24 cellular contexts compared by ENCODE assay signal in genomic region chr12:131699434-131699833, GRCh38. TPM values are rescaled to one million over a fixed set of nuclear protein-coding genes. Genes with fewer than 3 reads are reported as not detected.
DNase-seq lines count a peak whose midpoint lies in the region; ATAC-seq and TF ChIP-seq lines count a peak whose summit lies in the region.
"Had no signal": no experiment of that assay in that cellular context is flagged by ENCODE, and none has a peak within 500 bp of the region (broad histone marks: within the 10 kb centered on the region; RNA-seq: fewer than 3 reads in every experiment).

No MANE protein-coding gene starts in this region.

- intact Hi-C loops in uterus (cut with DNase I; ENCODE audit: low total_unique reads), result no loop called here

- no peak overlapping the region for H3K14ac ChIP-seq in mesenchymal stem cell (ENCODE audit: low read length in 2 of 2)

- TF ChIP-seq CTCF in AG09309 (IDR thresholded peaks at IDR 0.05; ENCODE audit: control insufficient read depth, insufficient read depth, low read depth, low read length, missing control alignments) (no peak), choroid plexus epithelial cell (conservative IDR thresholded peaks at IDR 0.05; ENCODE audit: low read depth, low read length) (no peak), uterus (IDR thresholded peaks at IDR 0.05) (no peak)

- no peak overlapping the region for H3K4ac ChIP-seq in mesenchymal stem cell (ENCODE audit: low read depth in 1 of 2, low read length in 2 of 2)

- H3K4me1 ChIP-seq in mesenchymal stem cell (ENCODE audit: control insufficient read depth, insufficient read depth, low read depth, low read length), result no peaks in the 10 kb centered on the region
- no peaks in the 10 kb centered on the region for H3K4me1 ChIP-seq in uterus

- ATAC-seq in HG03342 (IDR thresholded peaks at IDR 0.05; ENCODE audit: unreplicated experiment) (no peak), GM18909 (IDR thresholded peaks at IDR 0.05; ENCODE audit: poor library complexity, unreplicated experiment) (no peak)
- ATAC-seq: activated CD8-positive, alpha-beta T cell treated with anti-CD3 and anti-CD28 coated beads for 36 hours; left ventricle myocardium superior; stimulated activated naive CD8-positive, alpha-beta T cell treated with anti-CD3 and anti-CD28 coated beads, Interleukin-15, amount 100 ng/mL, for 72 hours had no signal

- no peaks in the 10 kb centered on the region for H3K79me1 ChIP-seq in mesenchymal stem cell (replicated peaks; ENCODE audit: low read length, poor library complexity, severe bottlenecking)

- no peak overlapping the region for H2BK15ac ChIP-seq in mesenchymal stem cell (ENCODE audit: low read depth, poor library complexity, severe bottlenecking)

- H4K8ac ChIP-seq in mesenchymal stem cell (ENCODE audit: low read length), result no peak overlapping the region

- peaks cover 11% of the 10 kb centered on the region for H3K9me3 ChIP-seq in mesenchymal stem cell (ENCODE audit: control insufficient read depth, low read length)
- peaks cover 0 to 6% of the 10 kb centered on the region in 2 donors for H3K9me3 ChIP-seq in uterus

- no peak for TF ChIP-seq POLR2A in uterus (IDR thresholded peaks at IDR 0.05)

- H3K36me3 ChIP-seq in mesenchymal stem cell (ENCODE audit: control insufficient read depth in 1 of 2, insufficient read depth in 2 of 2, low read depth in 1 of 2, low read length in 2 of 2), result no peaks in the 10 kb centered on the region
- H3K36me3 ChIP-seq in uterus, result no peaks in the 10 kb centered on the region
- H3K36me3 ChIP-seq: MG63, thoracic aorta had no signal

- no peak overlapping the region for H4K91ac ChIP-seq in mesenchymal stem cell (ENCODE audit: low read length)

- H3K23ac ChIP-seq in mesenchymal stem cell (ENCODE audit: low read length in 2 of 2), result no peak overlapping the region

- H2BK12ac ChIP-seq in mesenchymal stem cell (ENCODE audit: low read length in 2 of 2), result no peak overlapping the region

- no peak overlapping the region for H2AFZ ChIP-seq in mesenchymal stem cell (ENCODE audit: low read depth, low read length)

- DNase-seq in AG09309 (ENCODE audit: low read depth), result peak; percentile 4
- peak; percentile 26 for DNase-seq in HT1080 (ENCODE audit: low read depth)
- peak; percentile 3 for DNase-seq in choroid plexus epithelial cell (ENCODE audit: low read depth)
- no peak for DNase-seq in mesenchymal stem cell
- no peak for DNase-seq in stimulated activated CD8-positive, alpha-beta memory T cell treated with anti-CD3 and anti-CD28 coated beads, Interleukin-4, amount 100 ng/mL, for 48 hours
- no peak for DNase-seq in uterus
- DNase-seq: activated CD8-positive, alpha-beta memory T cell treated with anti-CD3 and anti-CD28 coated beads, Interleukin-2, amount 50 U/mL, for 48 hours; activated CD8-positive, alpha-beta T cell treated with anti-CD3 and anti-CD28 coated beads for 36 hours; amniotic stem cell; CD8-positive, alpha-beta memory T cell; dorsolateral prefrontal cortex; KBM-7; kidney; left ventricle myocardium superior; MG63; NCI-H1105; NCI-H187; NCI-H524 treated with DMSO at 0.1 percent for 48 hours; SHP77 treated with DMSO at 0.1 percent for 48 hours; stimulated activated CD4-positive, alpha-beta T cell treated with anti-CD3 and anti-CD28 coated beads, Interleukin-1b, Interleukin-23, amount 100 ng/mL, for 48 hours; stimulated activated naive CD8-positive, alpha-beta T cell treated with anti-CD3 and anti-CD28 coated beads, Interleukin-15, amount 100 ng/mL, for 72 hours had no signal

- peak overlapping the region; percentile 31 for H3K9ac ChIP-seq in mesenchymal stem cell (ENCODE audit: low read length)

- H3K27ac ChIP-seq in mesenchymal stem cell (ENCODE audit: low read length, poor library complexity, severe bottlenecking), result no peak overlapping the region
- no peak overlapping the region for H3K27ac ChIP-seq in uterus
- H3K27ac ChIP-seq: dorsolateral prefrontal cortex, thoracic aorta had no signal

- H3K4me2 ChIP-seq in mesenchymal stem cell (ENCODE audit: low read length, poor library complexity, severe bottlenecking), result no peak overlapping the region

- H3K4me3 ChIP-seq in AG09309 (ENCODE audit: control insufficient read depth, low read depth, low read length) (no peak overlapping the region), choroid plexus epithelial cell (ENCODE audit: low read depth, low read length) (no peak overlapping the region), mesenchymal stem cell (ENCODE audit: insufficient read depth in 1 of 2, low read depth in 1 of 2, low read length in 2 of 2) (peak overlapping the region in 1 of 2 experiments; percentile 19), uterus (no peak overlapping the region)
- H3K4me3 ChIP-seq: dorsolateral prefrontal cortex, MG63, thoracic aorta had no signal

- H3K27me3 ChIP-seq in mesenchymal stem cell (ENCODE audit: control insufficient read depth in 1 of 2, insufficient read depth in 1 of 2, low read length in 2 of 2) (peaks cover 0 to 11% of the 10 kb centered on the region in 2 experiments), uterus (no peaks in the 10 kb centered on the region)
- H3K27me3 ChIP-seq: dorsolateral prefrontal cortex had no signal

- no peak overlapping the region for H3K18ac ChIP-seq in mesenchymal stem cell (ENCODE audit: low read depth in 1 of 2, low read length in 2 of 2)

- no peak overlapping the region for H2AK5ac ChIP-seq in mesenchymal stem cell (ENCODE audit: low read length, severe bottlenecking)

- H2BK5ac ChIP-seq in mesenchymal stem cell (ENCODE audit: low read depth, low read length, poor library complexity, severe bottlenecking), result no peak overlapping the region

- no peak overlapping the region for H2BK120ac ChIP-seq in mesenchymal stem cell (ENCODE audit: low read depth, low read length)

- WGBS in mesenchymal stem cell, result 80% methylated on average over 5 of the region's 5 CpGs

RNA-seq across cellular contexts. Expression of gene SFSWAP, which starts 11.5 kb away (rescaled TPM):
- total RNA-seq in HT1080 (2014; rRNA removed; shearing (Covaris generic)), result 31.0 and 31.6 TPM in 2 replicates
- polyA plus RNA-seq in HT1080 (2015; cell fraction: cytosol; rRNA removed), result 29.9 and 34.2 TPM in 2 replicates
- polyA plus RNA-seq in HT1080 (2015; cell fraction: nucleus; rRNA removed), result 105 and 107 TPM in 2 replicates
- 31.4 TPM for polyA plus RNA-seq in mesenchymal stem cell (2013, experiment 1 of 2)
- 30.6 TPM for polyA plus RNA-seq in mesenchymal stem cell (2013, experiment 2 of 2)
- total RNA-seq in uterus, result 10 to 100 TPM; 25.3 to 78.1 (median 55.2) TPM

Comparison
In these comparisons a context has a peak if more than half of its experiments do, and no peak if none do; other contexts are left out.
1. DNase-seq: peak in AG09309 (single experiment), HT1080 (single experiment) and choroid plexus epithelial cell (single experiment); none in mesenchymal stem cell (single experiment), stimulated activated CD8-positive, alpha-beta memory T cell treated with anti-CD3 and anti-CD28 coated beads, Interleukin-4, amount 100 ng/mL, for 48 hours (single experiment) and uterus (0 of 2).